1 cellular context compared by ENCODE assay signal in the genomic region with DNA sequence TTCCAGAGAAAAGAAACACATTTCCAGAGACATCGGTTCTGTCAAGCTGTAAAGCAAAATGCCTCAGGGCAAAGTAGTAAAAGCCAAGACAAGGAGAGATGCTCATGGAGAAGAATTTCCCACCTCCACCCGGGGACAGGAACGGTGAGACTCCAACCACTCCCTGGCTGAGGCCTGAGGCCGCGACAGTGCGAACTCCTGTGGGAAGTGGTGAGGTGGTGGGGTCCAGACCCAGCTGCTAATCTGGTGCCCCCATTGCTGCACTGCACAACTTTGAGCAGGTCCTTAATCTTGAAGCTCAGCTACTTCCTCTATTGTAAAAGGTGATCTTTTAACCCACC.
TF ChIP-seq lines count a peak whose summit lies in the region.

No MANE protein-coding gene starts in this region.

TF ChIP-seq in GM12878, 131 proteins besides CTCF, POLR2A, EP300 and RAD21 (continued from another document):
- TF ChIP-seq CREB1 (IDR thresholded peaks at IDR 0.05; ENCODE audit: low read depth), result no peak
- TF ChIP-seq EGR1 (IDR thresholded peaks at IDR 0.05; ENCODE audit: borderline replicate concordance in 1 of 2, low read depth in 2 of 2, low read length in 2 of 2), result no peak
- no peak for TF ChIP-seq FOS (IDR thresholded peaks at IDR 0.05; ENCODE audit: borderline replicate concordance, extremely low read depth, insufficient read length)
- TF ChIP-seq SIX5 (IDR thresholded peaks at IDR 0.05; ENCODE audit: low read depth, low read length, severe bottlenecking), result no peak
- no peak for TF ChIP-seq MYC (IDR thresholded peaks at IDR 0.05; ENCODE audit: insufficient read depth, insufficient read length, insufficient replicate concordance, low read length, severe bottlenecking)
- TF ChIP-seq JUND (IDR thresholded peaks at IDR 0.05; ENCODE audit: low read depth, low read length), result no peak
- TF ChIP-seq MXI1 (IDR thresholded peaks at IDR 0.05; ENCODE audit: low read depth, low read length), result no peak
- TF ChIP-seq E2F8 (IDR thresholded peaks at IDR 0.05; ENCODE audit: low read depth, partially characterized antibody), result no peak
- TF ChIP-seq CUX1 (IDR thresholded peaks at IDR 0.05; ENCODE audit: insufficient replicate concordance, low read depth, low read length), result no peak
- TF ChIP-seq, protein P1, sequence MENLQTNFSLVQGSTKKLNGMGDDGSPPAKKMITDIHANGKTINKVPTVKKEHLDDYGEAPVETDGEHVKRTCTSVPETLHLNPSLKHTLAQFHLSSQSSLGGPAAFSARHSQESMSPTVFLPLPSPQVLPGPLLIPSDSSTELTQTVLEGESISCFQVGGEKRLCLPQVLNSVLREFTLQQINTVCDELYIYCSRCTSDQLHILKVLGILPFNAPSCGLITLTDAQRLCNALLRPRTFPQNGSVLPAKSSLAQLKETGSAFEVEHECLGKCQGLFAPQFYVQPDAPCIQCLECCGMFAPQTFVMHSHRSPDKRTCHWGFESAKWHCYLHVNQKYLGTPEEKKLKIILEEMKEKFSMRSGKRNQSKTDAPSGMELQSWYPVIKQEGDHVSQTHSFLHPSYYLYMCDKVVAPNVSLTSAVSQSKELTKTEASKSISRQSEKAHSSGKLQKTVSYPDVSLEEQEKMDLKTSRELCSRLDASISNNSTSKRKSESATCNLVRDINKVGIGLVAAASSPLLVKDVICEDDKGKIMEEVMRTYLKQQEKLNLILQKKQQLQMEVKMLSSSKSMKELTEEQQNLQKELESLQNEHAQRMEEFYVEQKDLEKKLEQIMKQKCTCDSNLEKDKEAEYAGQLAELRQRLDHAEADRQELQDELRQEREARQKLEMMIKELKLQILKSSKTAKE (IDR thresholded peaks at IDR 0.05; ENCODE audit: low read depth, poor library complexity, severe bottlenecking), result no peak
